ENCODE assay signal across 24 cellular contexts in the genomic region with DNA sequence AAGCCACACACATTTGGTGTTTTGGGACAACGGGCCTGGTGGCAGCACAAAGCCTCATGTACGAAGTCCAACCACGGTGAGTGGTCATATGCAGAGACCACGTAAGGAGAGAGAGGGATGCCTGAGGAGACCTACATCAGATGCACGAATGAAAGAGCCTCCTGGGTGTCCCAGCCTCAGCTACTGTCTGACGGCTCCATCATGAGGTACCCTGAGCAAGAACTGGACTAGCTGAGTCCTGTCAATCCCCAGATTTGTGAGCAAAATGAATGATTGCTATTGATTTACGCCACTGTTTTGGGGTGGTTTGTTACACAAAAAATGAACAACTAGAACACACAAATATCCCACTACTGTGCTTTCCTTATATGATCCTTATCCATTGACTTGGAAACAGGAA.
"Had no signal": no experiment of that assay in that cellular context is flagged by ENCODE, and none has a peak within 500 bp of the region (broad histone marks: within the 10 kb centered on the region; RNA-seq: fewer than 3 reads in every experiment).

No MANE protein-coding gene starts in this region.

- DNase-seq: activated CD4-positive, alpha-beta T cell treated with anti-CD3 and anti-CD28 coated beads for 36 hours; activated CD4-positive, alpha-beta T cell treated with anti-CD3 and anti-CD28 coated beads, Interleukin-2, amount 10 ng/mL, durations not matched to agents 7 days and 5 days; activated CD4-positive, alpha-beta T cell treated with anti-CD3 and anti-CD28 coated beads, Interleukin-2, amount 50 U/mL, for 48 hours; activated CD8-positive, alpha-beta T cell treated with anti-CD3 and anti-CD28 coated beads, Interleukin-2, amount 10 ng/mL, durations not matched to agents 7 days and 5 days; activated effector memory CD4-positive, alpha-beta T cell treated with Interleukin-2 at 50 U/mL for 16 hours; activated naive CD4-positive, alpha-beta T cell treated with anti-CD3 and anti-CD28 coated beads, Interleukin-2, amount 10 ng/mL, durations not matched to agents 7 days and 5 days; activated naive CD8-positive, alpha-beta T cell treated with anti-CD3 and anti-CD28 coated beads, Interleukin-2, amount 50 U/mL, for 24 hours; activated T-cell treated with anti-CD3 and anti-CD28 coated beads for 4 hours; activated T-cell treated with anti-CD3 and anti-CD28 coated beads, Interleukin-2, amount 50 U/mL, for 4 hours; anterior cingulate cortex; caudate nucleus; cerebellar nuclear complex; MG63; NCI-H1048; NCI-H1436 treated with DMSO at 0.1 percent for 48 hours; NCI-H1694 treated with DMSO at 0.1 percent for 48 hours; NCI-H2029; NCI-H345; NCI-H524 treated with DMSO at 0.1 percent for 48 hours; PC-9 had no signal

- H3K4me3 ChIP-seq: MG63, PC-9 had no signal

- H2AFZ ChIP-seq: PC-9 had no signal

- H3K27me3 ChIP-seq: MG63 had no signal

- H3K27ac ChIP-seq: PC-9, RWPE1 had no signal

- H3K4me2 ChIP-seq: PC-9 had no signal

- H3K36me3 ChIP-seq: MG63 had no signal

- ATAC-seq: activated CD4-positive, alpha-beta T cell treated with anti-CD3 and anti-CD28 coated beads for 36 hours; activated CD4-positive, CD25-positive, alpha-beta regulatory T cell treated with anti-CD3 and anti-CD28 coated beads, Interleukin-2, amount 50 U/mL, for 24 hours; activated CD8-positive, alpha-beta T cell treated with anti-CD3 and anti-CD28 coated beads, Interleukin-2, amount 10 ng/mL, durations not matched to agents 7 days and 5 days; activated naive CD8-positive, alpha-beta T cell treated with anti-CD3 and anti-CD28 coated beads, Interleukin-2, amount 50 U/mL, for 24 hours; activated T-cell treated with anti-CD3 and anti-CD28 coated beads, Interleukin-2, amount 50 U/mL, for 4 hours; Right ventricle myocardium inferior; WTC11 had no signal
